In genomic region chr17:62794666-62794971, GRCh38 we compare ENCODE assay signal across 19 cellular contexts. TPM values are rescaled to one million over a fixed set of nuclear protein-coding genes. Genes with fewer than 3 reads are reported as not detected.
DNase-seq lines count a peak whose midpoint lies in the region; ATAC-seq and TF ChIP-seq lines count a peak whose summit lies in the region.
"Had no signal": no experiment of that assay in that cellular context is flagged by ENCODE, and none has a peak within 500 bp of the region (broad histone marks: within the 10 kb centered on the region; RNA-seq: fewer than 3 reads in every experiment).

No MANE protein-coding gene starts in this region.

- WGBS in neuronal stem cell (ENCODE audit: extremely low coverage in 2 of 2, insufficient read length in 2 of 2, insufficient replicate concordance in 1 of 2), 2 donors, result no CpG with 5 or more reads among the region's 4 CpGs

- H2BK120ac ChIP-seq in neuronal stem cell (ENCODE audit: low read depth, low read length), result no peak overlapping the region

- no peak for TF ChIP-seq CTCF in mucosa of descending colon (IDR thresholded peaks at IDR 0.05)

- no peak overlapping the region for H3K4me2 ChIP-seq in neuronal stem cell (ENCODE audit: insufficient read depth, low read length, poor library complexity, severe bottlenecking)

- H3K18ac ChIP-seq in neuronal stem cell (ENCODE audit: low read length), result no peak overlapping the region

- no peak overlapping the region for H4K8ac ChIP-seq in neuronal stem cell (ENCODE audit: low read depth, low read length)

- no peak overlapping the region for H3K27ac ChIP-seq in neuronal stem cell (replicated peaks; ENCODE audit: low read length)
- H3K27ac ChIP-seq: upper lobe of right lung had no signal

- no peak for ATAC-seq in activated T-helper 17 cell treated with anti-CD3 and anti-CD28 coated beads, Interleukin-2, amount 50 U/mL, for 72 hours (replicated peaks)
- peak in 1 of 2 donors; percentile 32 for ATAC-seq in naive thymus-derived CD8-positive, alpha-beta T cell
- ATAC-seq in mucosa of descending colon, result no peak
- ATAC-seq: esophagus mucosa, HCT116, SK-N-SH treated with all-trans-retinoic acid at 6 μM for 48 hours, upper lobe of right lung had no signal

- no peak overlapping the region for H3K4ac ChIP-seq in neuronal stem cell (ENCODE audit: low read length)

- H3K14ac ChIP-seq in neuronal stem cell (ENCODE audit: low read length), result no peak overlapping the region

- H2BK12ac ChIP-seq in neuronal stem cell (ENCODE audit: low read length), result no peak overlapping the region

- no peak overlapping the region for H2BK15ac ChIP-seq in neuronal stem cell (ENCODE audit: low read length)

- peaks cover 16% of the 10 kb centered on the region for H3K27me3 Mint-ChIP-seq in T-helper 2 cell treated with Interferon-gamma antibody and Interleukin-4, amounts not matched to agents 5 μg/mL and 100 μg/mL, for 36 hours (ENCODE audit: low read depth)
- peaks cover 25% of the 10 kb centered on the region for H3K27me3 Mint-ChIP-seq in IgD-negative memory B cell
- peaks cover 13% of the 10 kb centered on the region for H3K27me3 Mint-ChIP-seq in activated T-helper 17 cell treated with anti-CD3 and anti-CD28 coated beads, Interleukin-2, amount 50 U/mL, for 72 hours
- peaks cover 4 to 19% (median 14%) of the 10 kb centered on the region in 5 donors for H3K27me3 Mint-ChIP-seq in naive thymus-derived CD8-positive, alpha-beta T cell

- no peak overlapping the region for H2AK5ac ChIP-seq in neuronal stem cell (ENCODE audit: low read depth, low read length)

- peaks cover 8% of the 10 kb centered on the region for H3K9me3 Mint-ChIP-seq in T-helper 2 cell treated with Interferon-gamma antibody and Interleukin-4, amounts not matched to agents 5 μg/mL and 100 μg/mL, for 36 hours
- H3K9me3 Mint-ChIP-seq in IgD-negative memory B cell, result peaks cover 0 to 2% (median 2%) of the 10 kb centered on the region in 3 donors
- peaks cover 4% of the 10 kb centered on the region for H3K9me3 Mint-ChIP-seq in activated T-helper 17 cell treated with anti-CD3 and anti-CD28 coated beads, Interleukin-2, amount 50 U/mL, for 72 hours
- peaks cover 0 to 10% (median 0%) of the 10 kb centered on the region in 9 donors for H3K9me3 Mint-ChIP-seq in naive thymus-derived CD8-positive, alpha-beta T cell

- no peak overlapping the region for H3K23ac ChIP-seq in neuronal stem cell (ENCODE audit: low read depth, low read length, poor library complexity)

- no peaks in the 10 kb centered on the region for H3K27me3 ChIP-seq in neuronal stem cell (ENCODE audit: control insufficient read depth in 3 of 3, insufficient read depth in 3 of 3, low read depth in 1 of 3, low read length in 3 of 3)
- H3K27me3 ChIP-seq: upper lobe of right lung had no signal

- POLR2A ChIA-PET in naive thymus-derived CD8-positive, alpha-beta T cell (lab: Charles Lee), result no interaction called here

- DNase-seq in T-helper 2 cell treated with Interferon-gamma antibody and Interleukin-4, amounts not matched to agents 5 μg/mL and 100 μg/mL, for 36 hours (ENCODE audit: low spot score), result no peak
- DNase-seq in T-helper 2 cell (no peak), putamen (ENCODE audit: low spot score) (no peak), mucosa of descending colon (no peak), neuronal stem cell (ENCODE audit: low spot score) (no peak)
- no peak for DNase-seq in naive thymus-derived CD8-positive, alpha-beta T cell
- DNase-seq: 8988T; aorta; COR-L47; NCI-H2029 treated with DMSO at 0.1 percent for 48 hours; stimulated activated CD4-positive, alpha-beta T cell treated with anti-CD3 and anti-CD28 coated beads, Interleukin-4, amount 100 ng/mL, for 1 hour; stimulated activated CD8-positive, alpha-beta memory T cell treated with anti-CD3 and anti-CD28 coated beads, Interleukin-4, amount 100 ng/mL, for 48 hours; upper lobe of right lung had no signal

- H3K4me3 ChIP-seq in mucosa of descending colon (no peak overlapping the region), neuronal stem cell (ENCODE audit: low read length in 2 of 2) (no peak overlapping the region)
- H3K4me3 ChIP-seq: upper lobe of right lung had no signal

- H3K9me3 ChIP-seq in mucosa of descending colon (no peaks in the 10 kb centered on the region), neuronal stem cell (replicated peaks in 1 of 2; ENCODE audit: control insufficient read depth in 2 of 2, insufficient read depth in 1 of 2, low read depth in 1 of 2, low read length in 2 of 2) (no peaks in the 10 kb centered on the region)
- H3K9me3 ChIP-seq: upper lobe of right lung had no signal

- H3K27ac Mint-ChIP-seq in T-helper 2 cell treated with Interferon-gamma antibody and Interleukin-4, amounts not matched to agents 5 μg/mL and 100 μg/mL, for 36 hours, result peak overlapping the region; percentile 54
- H3K27ac Mint-ChIP-seq in IgD-negative memory B cell, result no peak overlapping the region
- H3K27ac Mint-ChIP-seq in activated T-helper 17 cell treated with anti-CD3 and anti-CD28 coated beads, Interleukin-2, amount 50 U/mL, for 72 hours, result peak overlapping the region; percentile 10
- H3K27ac Mint-ChIP-seq in naive thymus-derived CD8-positive, alpha-beta T cell, result peak overlapping the region in 6 of 10 donors; percentile 6 to 86 (median 24)

- intact Hi-C loops in mucosa of descending colon (cut with DNase I, micrococcal nuclease), result no loop called here

- H3K4me1 ChIP-seq in mucosa of descending colon (ENCODE audit: low read depth) (no peaks in the 10 kb centered on the region), neuronal stem cell (ENCODE audit: control insufficient read depth in 2 of 2, insufficient read depth in 1 of 2, low read depth in 1 of 2, low read length in 2 of 2) (peaks cover 4 to 9% of the 10 kb centered on the region in 2 donors)
- H3K4me1 ChIP-seq: upper lobe of right lung had no signal

- no peak overlapping the region for H4K91ac ChIP-seq in neuronal stem cell (ENCODE audit: low read depth, low read length, poor library complexity)

- H3K4me3 Mint-ChIP-seq in T-helper 2 cell treated with Interferon-gamma antibody and Interleukin-4, amounts not matched to agents 5 μg/mL and 100 μg/mL, for 36 hours, result peak overlapping the region; percentile 54
- H3K4me3 Mint-ChIP-seq in IgD-negative memory B cell, result peak overlapping the region in 3 of 4 donors; percentile 58 to 84 (median 67)
- H3K4me3 Mint-ChIP-seq in activated T-helper 17 cell treated with anti-CD3 and anti-CD28 coated beads, Interleukin-2, amount 50 U/mL, for 72 hours, result peak overlapping the region; percentile 37
- H3K4me3 Mint-ChIP-seq in naive thymus-derived CD8-positive, alpha-beta T cell, result peak overlapping the region; percentile 62 to 87 (median 70)

- no peak overlapping the region for H2AFZ ChIP-seq in neuronal stem cell (ENCODE audit: low read length)

- no peaks in the 10 kb centered on the region for H3K79me1 ChIP-seq in neuronal stem cell (ENCODE audit: low read depth, low read length)

- H3K36me3 ChIP-seq in mucosa of descending colon (ENCODE audit: low read depth) (no peaks in the 10 kb centered on the region), neuronal stem cell (replicated peaks in 1 of 2; ENCODE audit: control insufficient read depth in 2 of 2, insufficient read depth in 2 of 2, low read length in 2 of 2) (no peaks in the 10 kb centered on the region)
- H3K36me3 ChIP-seq: upper lobe of right lung had no signal

- peaks cover 1% of the 10 kb centered on the region for H3K36me3 Mint-ChIP-seq in T-helper 2 cell treated with Interferon-gamma antibody and Interleukin-4, amounts not matched to agents 5 μg/mL and 100 μg/mL, for 36 hours (ENCODE audit: low read depth)
- H3K36me3 Mint-ChIP-seq in IgD-negative memory B cell, result peaks cover 3% of the 10 kb centered on the region
- H3K36me3 Mint-ChIP-seq in activated T-helper 17 cell treated with anti-CD3 and anti-CD28 coated beads, Interleukin-2, amount 50 U/mL, for 72 hours (ENCODE audit: low read depth), result no peaks in the 10 kb centered on the region
- H3K36me3 Mint-ChIP-seq in naive thymus-derived CD8-positive, alpha-beta T cell, result peaks cover 0 to 1% (median 0%) of the 10 kb centered on the region in 3 donors

- no peak overlapping the region for H3K9ac ChIP-seq in neuronal stem cell (ENCODE audit: low read depth, low read length, poor library complexity)

- no peak overlapping the region for H2BK5ac ChIP-seq in neuronal stem cell (ENCODE audit: low read length)

- peaks cover 6% of the 10 kb centered on the region for H3K4me1 Mint-ChIP-seq in T-helper 2 cell treated with Interferon-gamma antibody and Interleukin-4, amounts not matched to agents 5 μg/mL and 100 μg/mL, for 36 hours (ENCODE audit: low read depth)
- peaks cover 8 to 17% (median 14%) of the 10 kb centered on the region in 3 donors for H3K4me1 Mint-ChIP-seq in IgD-negative memory B cell
- peaks cover 14% of the 10 kb centered on the region for H3K4me1 Mint-ChIP-seq in activated T-helper 17 cell treated with anti-CD3 and anti-CD28 coated beads, Interleukin-2, amount 50 U/mL, for 72 hours
- peaks cover 3 to 17% (median 13%) of the 10 kb centered on the region in 4 donors for H3K4me1 Mint-ChIP-seq in naive thymus-derived CD8-positive, alpha-beta T cell

RNA-seq across cellular contexts. Expression of gene MARCHF10, which starts 13.5 kb away (rescaled TPM):
- polyA plus RNA-seq in IgD-negative memory B cell, result 0.20 TPM
- total RNA-seq in activated T-helper 17 cell treated with anti-CD3 and anti-CD28 coated beads, Interleukin-2, amount 50 U/mL, for 72 hours, result under 1 TPM in 1 of 2 donors, not detected in 1; 0.13 TPM
- under 1 TPM; 0.42 to 0.69 TPM for total RNA-seq in naive thymus-derived CD8-positive, alpha-beta T cell
- polyA plus RNA-seq in naive thymus-derived CD8-positive, alpha-beta T cell, result 1 to 10 TPM in 2 of 3 donors, under 1 TPM in 1; 0.64 to 1.7 (median 1.3) TPM
- total RNA-seq in mucosa of descending colon, result under 1 TPM in 1 of 3 donors, not detected in 2; 0.35 TPM
- 2.1 TPM for polyA plus RNA-seq in neuronal stem cell (2013, experiment 1 of 2)
- polyA plus RNA-seq in neuronal stem cell (2013, experiment 2 of 2), result 1.6 TPM
- total RNA-seq: aorta, esophagus mucosa, glomerular endothelial cell, upper lobe of right lung had no signal
- polyA plus RNA-seq: aorta had no signal

Comparison
In these comparisons a context has a peak if more than half of its experiments do, and no peak if none do; other contexts are left out.
1. H3K27ac Mint-ChIP-seq: peak in T-helper 2 cell treated with Interferon-gamma antibody and Interleukin-4, amounts not matched to agents 5 μg/mL and 100 μg/mL, for 36 hours (single experiment), activated T-helper 17 cell treated with anti-CD3 and anti-CD28 coated beads, Interleukin-2, amount 50 U/mL, for 72 hours (single experiment) and naive thymus-derived CD8-positive, alpha-beta T cell (6 of 10); none in IgD-negative memory B cell (0 of 3).
2. Peak in every context shown above with its lines, with median percentiles within 50 percentile points of each other: H3K4me3 Mint-ChIP-seq.